15 cellular contexts compared by ENCODE assay signal in genomic region chr1:208538587-208538986, GRCh38.
"Had no signal": no experiment of that assay in that cellular context is flagged by ENCODE, and none has a peak within 500 bp of the region (broad histone marks: within the 10 kb centered on the region; RNA-seq: fewer than 3 reads in every experiment).

No MANE protein-coding gene starts in this region.

- H3K36me3 ChIP-seq: cardiac muscle cell, thyroid gland, vagina, WERI-Rb-1 had no signal

- ATAC-seq: activated naive CD8-positive, alpha-beta T cell treated with anti-CD3 and anti-CD28 coated beads, Interleukin-2, amount 50 U/mL, for 24 hours; activated T-helper 17 cell treated with anti-CD3 and anti-CD28 coated beads, Interleukin-2, amount 50 U/mL, for 72 hours; stimulated activated effector memory CD8-positive, alpha-beta T cell treated with anti-CD3 and anti-CD28 coated beads, Interleukin-12 subunit alpha, Interleukin-12 subunit beta, amount 100 ng/mL, for 72 hours had no signal

- FAIRE-seq: endometrium, kidney had no signal

- H3K9me3 ChIP-seq: thyroid gland, vagina had no signal

- H3K27me3 ChIP-seq: cardiac muscle cell, thyroid gland, vagina had no signal

- DNase-seq: activated CD4-positive, alpha-beta T cell treated with anti-CD3 and anti-CD28 coated beads, Interleukin-2, amount 50 U/mL, for 48 hours; activated naive CD4-positive, alpha-beta T cell treated with anti-CD3 and anti-CD28 coated beads for 36 hours; activated naive CD8-positive, alpha-beta T cell treated with anti-CD3 and anti-CD28 coated beads, Interleukin-2, amount 50 U/mL, for 24 hours; aorta; dorsolateral prefrontal cortex; hippocampal formation; kidney; mesendoderm; thyroid gland; WERI-Rb-1 had no signal

- H3K4me1 ChIP-seq: thyroid gland had no signal

- H3K4me3 ChIP-seq: cardiac muscle cell, dorsolateral prefrontal cortex, thyroid gland, vagina had no signal

- H3K27ac ChIP-seq: cardiac muscle cell, dorsolateral prefrontal cortex, thyroid gland, vagina, WERI-Rb-1 had no signal
